Comparison of ENCODE assay signal across 1 cellular context in the genomic region with DNA sequence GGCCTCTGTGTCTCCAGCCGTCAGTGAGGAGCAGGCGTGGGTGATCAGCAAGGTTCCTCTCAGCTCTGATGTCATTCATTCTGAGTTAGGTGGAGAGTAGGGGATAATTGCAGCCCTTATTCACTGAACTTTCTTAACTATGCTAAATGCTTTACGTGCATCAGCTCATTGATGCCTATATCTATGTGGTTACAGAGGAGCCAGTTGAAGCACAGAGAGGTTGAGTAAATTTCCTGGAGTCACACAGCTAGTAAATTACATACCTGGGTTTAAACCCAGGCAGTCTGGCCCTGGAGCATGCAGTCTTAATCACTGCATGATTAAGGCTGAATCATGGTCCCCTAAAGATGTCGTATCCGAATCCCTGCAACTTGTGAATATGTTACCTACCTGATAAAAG.
TF ChIP-seq lines count a peak whose summit lies in the region.

No MANE protein-coding gene starts in this region.

TF ChIP-seq in H1, 55 proteins besides CTCF, POLR2A, EP300 and RAD21:
- peak; percentile 53; the same call in 1 of the 2 replicates for TF ChIP-seq KDM1A (IDR thresholded peaks at IDR 0.05; ENCODE audit: borderline replicate concordance, low read length)
- TF ChIP-seq NRF1 (IDR thresholded peaks at IDR 0.05; ENCODE audit: low read depth, low read length), result no peak
- no peak for TF ChIP-seq TAF1 (IDR thresholded peaks at IDR 0.05; ENCODE audit: low read depth, low read length)
- TF ChIP-seq SP2 (IDR thresholded peaks at IDR 0.05; ENCODE audit: low read length), result no peak
TF ChIP-seq in H1: peak in this region for 1.
